In the genomic region with DNA sequence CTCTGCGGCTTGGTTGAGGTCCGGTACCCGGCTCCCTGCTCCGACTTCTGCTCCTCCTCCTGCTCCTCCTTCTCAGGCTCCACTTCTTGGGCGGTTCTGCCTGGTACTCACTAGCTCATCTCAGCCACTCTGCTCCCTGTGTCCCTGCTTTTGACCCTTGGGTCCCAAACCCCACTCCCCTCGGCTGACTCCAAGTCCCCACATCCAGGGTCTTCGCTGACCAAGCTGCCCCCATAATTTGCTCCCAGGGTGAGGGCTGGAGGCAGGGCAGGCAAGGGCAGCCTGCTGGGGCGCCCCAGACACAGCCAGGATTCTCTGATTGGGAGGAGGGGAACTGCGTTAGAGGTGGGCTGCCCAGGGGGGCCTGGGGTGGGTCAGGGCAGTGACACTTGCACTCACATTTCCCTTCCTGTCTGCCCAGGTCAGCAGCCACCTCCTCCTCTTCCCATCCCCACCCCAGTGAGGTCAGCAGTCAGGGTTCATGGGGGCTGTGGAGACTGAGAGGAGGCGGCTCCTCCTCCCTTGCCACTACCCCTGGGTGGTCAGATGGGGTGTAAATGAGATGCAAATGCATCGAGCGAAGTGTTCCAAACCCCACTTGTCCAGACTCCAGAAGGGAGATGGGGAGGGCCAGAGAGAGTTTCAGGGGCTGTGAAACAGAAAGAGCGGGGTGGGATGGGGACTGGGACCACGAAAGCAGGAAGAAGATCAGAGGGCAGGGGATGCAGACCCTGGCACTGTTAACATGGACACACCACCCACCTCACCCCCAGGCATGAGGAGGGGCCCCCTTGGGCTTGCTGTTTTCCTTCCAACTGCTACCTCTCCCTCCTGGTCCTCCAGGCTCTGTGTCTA, we compare ENCODE assay signal across 10 cellular contexts. TPM values are rescaled to one million over a fixed set of nuclear protein-coding genes. Genes with fewer than 3 reads are reported as not detected.
DNase-seq lines count a peak whose midpoint lies in the region; ATAC-seq and TF ChIP-seq lines count a peak whose summit lies in the region.
"Had no signal": no experiment of that assay in that cellular context is flagged by ENCODE, and none has a peak within 500 bp of the region (broad histone marks: within the 10 kb centered on the region; RNA-seq: fewer than 3 reads in every experiment).

No MANE protein-coding gene starts in this region.

- H3K4me3 ChIP-seq in astrocyte of the cerebellum (ENCODE audit: low read depth, low read length) (peak overlapping the region; percentile 84), tibial artery (peak overlapping the region; percentile 71 to 73)

- TF ChIP-seq CTCF in astrocyte of the cerebellum (IDR thresholded peaks at IDR 0.05; ENCODE audit: low read depth, low read length, missing control alignments): no peak
- no peak for TF ChIP-seq CTCF in mesothelial cell of epicardium (IDR thresholded peaks at IDR 0.05; ENCODE audit: unreplicated experiment)
- no peak for TF ChIP-seq CTCF in tibial artery (IDR thresholded peaks at IDR 0.05)

- H3K36me3 ChIP-seq in tibial artery: peaks cover 0 to 17% (median 12%) of the 10 kb centered on the region in 3 donors

- H3K9me3 ChIP-seq in tibial artery: no peaks in the 10 kb centered on the region

- no peaks in the 10 kb centered on the region for H3K9me3 Mint-ChIP-seq in activated T-cell treated with anti-CD3 and anti-CD28 coated beads, Interleukin-2, amount 50 U/mL, for 72 hours
- no peaks in the 10 kb centered on the region for H3K9me3 Mint-ChIP-seq in mesothelial cell of epicardium

- H3K4me1 ChIP-seq in tibial artery: peaks cover 6 to 73% (median 65%) of the 10 kb centered on the region in 4 donors

- H3K4me3 Mint-ChIP-seq in activated T-cell treated with anti-CD3 and anti-CD28 coated beads, Interleukin-2, amount 50 U/mL, for 72 hours: peak overlapping the region; percentile 40 to 71
- peak overlapping the region; percentile 99 for H3K4me3 Mint-ChIP-seq in mesothelial cell of epicardium

- peaks cover 41% of the 10 kb centered on the region for H3K4me1 Mint-ChIP-seq in activated T-cell treated with anti-CD3 and anti-CD28 coated beads, Interleukin-2, amount 50 U/mL, for 72 hours (ENCODE audit: low read depth)
- H3K4me1 Mint-ChIP-seq in mesothelial cell of epicardium: peaks cover 57% of the 10 kb centered on the region

- ATAC-seq in activated T-cell treated with anti-CD3 and anti-CD28 coated beads, Interleukin-2, amount 50 U/mL, for 72 hours (replicated peaks in 1 of 2): no peak

- peak overlapping the region; percentile 95 to 98 for H3K27ac ChIP-seq in tibial artery

- H3K27me3 ChIP-seq in tibial artery: no peaks in the 10 kb centered on the region

- in situ Hi-C loops in astrocyte of the cerebellum (cut with HindIII; ENCODE audit: low sequenced_read_pairs): no loop called here

- DNase-seq in activated T-cell treated with anti-CD3 and anti-CD28 coated beads, Interleukin-2, amount 50 U/mL, for 72 hours: no peak
- no peak for DNase-seq in activated T-cell treated with anti-CD3 and anti-CD28 coated beads, Interleukin-2, amount 50 U/mL, for 48 hours
- DNase-seq in astrocyte of the cerebellum (ENCODE audit: low read depth): no peak
- DNase-seq in mesothelial cell of epicardium (ENCODE audit: low spot score in 2 of 2, unreplicated experiment in 2 of 2): no peak
- DNase-seq in tibial artery: no peak
- DNase-seq in DMS153 treated with DMSO at 0.1 percent for 48 hours (lab: John Stamatoyannopoulos, UW; ENCODE audit: unreplicated experiment): no peak
- no peak for DNase-seq in stimulated activated naive CD4-positive, alpha-beta T cell treated with Interleukin-2 at 50 U/mL for 16 hours (lab: John Stamatoyannopoulos, UW)
- no peak for DNase-seq in activated effector memory CD4-positive, alpha-beta T cell treated with anti-CD3 and anti-CD28 coated beads, Interleukin-2, amount 50 U/mL, for 16 hours
- DNase-seq: NCI-H1092 treated with DMSO at 0.1 percent for 48 hours had no signal

- intact Hi-C loops in tibial artery (cut with DNase I; ENCODE audit: low total_unique reads): loop anchor here (5.0 kb wide), 2 partner anchors 56 to 96 kb away; partner anchors contain the start of gene NUB1

- no peak overlapping the region for H3K27ac Mint-ChIP-seq in activated T-cell treated with anti-CD3 and anti-CD28 coated beads, Interleukin-2, amount 50 U/mL, for 72 hours
- H3K27ac Mint-ChIP-seq in mesothelial cell of epicardium: peak overlapping the region; percentile 92

- no peaks in the 10 kb centered on the region for H3K36me3 Mint-ChIP-seq in activated T-cell treated with anti-CD3 and anti-CD28 coated beads, Interleukin-2, amount 50 U/mL, for 72 hours (ENCODE audit: insufficient read depth in 2 of 2)
- peaks cover 2% of the 10 kb centered on the region for H3K36me3 Mint-ChIP-seq in mesothelial cell of epicardium

- peaks cover 54% of the 10 kb centered on the region for H3K27me3 Mint-ChIP-seq in activated T-cell treated with anti-CD3 and anti-CD28 coated beads, Interleukin-2, amount 50 U/mL, for 72 hours (ENCODE audit: low read depth)
- H3K27me3 Mint-ChIP-seq in mesothelial cell of epicardium (ENCODE audit: low read depth): no peaks in the 10 kb centered on the region

RNA-seq across cellular contexts. Expression of gene SMARCD3, which starts 2.1 kb away (rescaled TPM):
- total RNA-seq in activated T-cell treated with anti-CD3 and anti-CD28 coated beads, Interleukin-2, amount 50 U/mL, for 72 hours: 1 to 10 TPM; 6.5 to 8.2 TPM
- total RNA-seq in mesothelial cell of epicardium: 114 to 119 TPM (median 116 TPM) in 3 replicates

RNA-seq across cellular contexts. Expression of gene CHPF2, which starts 14.1 kb away (rescaled TPM):
- 10 to 100 TPM; 30.3 to 42.1 TPM for total RNA-seq in activated T-cell treated with anti-CD3 and anti-CD28 coated beads, Interleukin-2, amount 50 U/mL, for 72 hours
- total RNA-seq in mesothelial cell of epicardium: 55.1 to 56.5 TPM (median 56.2 TPM) in 3 replicates

RNA-seq across cellular contexts. Expression of gene ABCF2, which starts 19.4 kb away (rescaled TPM):
- 10 to 100 TPM; 29.7 to 31.9 TPM for total RNA-seq in activated T-cell treated with anti-CD3 and anti-CD28 coated beads, Interleukin-2, amount 50 U/mL, for 72 hours
- 44.9 to 46.2 TPM (median 45.6 TPM) in 3 replicates for total RNA-seq in mesothelial cell of epicardium

RNA-seq across cellular contexts. Expression of gene H2BK1, which starts 36.1 kb away (rescaled TPM):
- total RNA-seq in activated T-cell treated with anti-CD3 and anti-CD28 coated beads, Interleukin-2, amount 50 U/mL, for 72 hours: 1 to 10 TPM; 3.4 to 4.4 TPM
- total RNA-seq in mesothelial cell of epicardium: not detected in 3 replicates
- total RNA-seq: SK-MEL-5 had no signal

RNA-seq across cellular contexts. Expression of gene ASB10, which starts 59.3 kb away (rescaled TPM):
- total RNA-seq in activated T-cell treated with anti-CD3 and anti-CD28 coated beads, Interleukin-2, amount 50 U/mL, for 72 hours: not detected
- not detected in 3 replicates for total RNA-seq in mesothelial cell of epicardium
- total RNA-seq: SK-MEL-5 had no signal

Comparison
In these comparisons a context has a peak if more than half of its experiments do, and no peak if none do; other contexts are left out.
1. RNA of gene SMARCD3, which starts 2.1 kb away (total RNA-seq): 114 to 119 TPM in mesothelial cell of epicardium; 6.5 to 8.2 TPM in activated T-cell treated with anti-CD3 and anti-CD28 coated beads, Interleukin-2, amount 50 U/mL, for 72 hours; every median in the first group is over 10 times any median in the second.